ENCODE assay signal across 8 cellular contexts in the genomic region with DNA sequence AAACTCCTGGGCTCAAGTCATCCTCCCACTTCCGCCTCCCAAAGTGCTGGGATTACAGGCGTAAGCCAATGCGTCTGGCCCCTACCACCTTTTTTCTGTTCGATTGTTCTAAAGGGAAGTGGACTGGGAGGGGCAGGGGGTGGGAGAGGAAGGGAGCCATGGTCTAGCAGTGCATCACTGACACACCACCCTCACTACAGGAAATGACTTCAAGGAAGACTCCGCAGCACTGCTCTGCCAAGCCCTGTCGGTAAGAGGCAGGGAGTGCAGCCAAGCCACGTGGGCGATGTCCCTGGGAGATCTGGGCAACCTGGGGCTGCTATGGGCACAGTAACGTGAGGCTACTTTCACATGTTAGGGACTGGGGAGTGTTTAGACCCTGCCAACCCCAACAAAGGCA. TPM values are rescaled to one million over a fixed set of nuclear protein-coding genes. Genes with fewer than 3 reads are reported as not detected.
DNase-seq lines count a peak whose midpoint lies in the region; ATAC-seq and TF ChIP-seq lines count a peak whose summit lies in the region.

No MANE protein-coding gene starts in this region.

- H3K27ac ChIP-seq in PC-3 (ENCODE audit: low read length) (no peak overlapping the region), right atrium auricular region (peak overlapping the region; percentile 49 to 63)

- BruUV-seq in PC-3 (replicated peaks; lab: Mats Ljungman, UMichigan), result no TSS peak

- no peaks in the 10 kb centered on the region for H3F3A ChIP-seq in PC-3 (ENCODE audit: low read length, unreplicated experiment)

- H3K9me3 ChIP-seq in PC-3 (ENCODE audit: low read length), result no peaks in the 10 kb centered on the region
- H3K9me3 ChIP-seq in right atrium auricular region, result no peaks in the 10 kb centered on the region

- DNase-seq in CMK (ENCODE audit: low read depth) (peak; percentile 24), PC-3 (peak; percentile 33), right atrium auricular region (ENCODE audit: low spot score) (peak; percentile 76), NAMALWA (ENCODE audit: low spot score) (no peak)
- DNase-seq in activated T-helper 9 cell treated with anti-CD3 and anti-CD28 coated beads, Interleukin-2, amount 50 U/mL, for 16 hours (ENCODE audit: low read depth), result peak; percentile 41
- DNase-seq in stimulated activated CD4-positive, alpha-beta T cell treated with anti-CD3 and anti-CD28 coated beads, Interleukin-4, amount 100 ng/mL, for 48 hours (ENCODE audit: low read depth in 2 of 2), result peak; percentile 53 to 57

- POLR2A ChIA-PET in PC-3 (lab: Charles Lee; ENCODE audit: unreplicated experiment), result no interaction called here

- H3K4me3 ChIP-seq in PC-3 (ENCODE audit: low read length) (no peak overlapping the region), right atrium auricular region (no peak overlapping the region)

- intact Hi-C loops in PC-3 (cut with micrococcal nuclease), result no loop called here

- peak overlapping the region; percentile 32; the same call in 1 of the 2 replicates for H2AFZ ChIP-seq in PC-3 (ENCODE audit: low read length)

- ATAC-seq in PC-3 (peak; percentile 48; the same call in 1 of the 2 replicates), HG03342 (IDR thresholded peaks at IDR 0.05; ENCODE audit: unreplicated experiment) (no peak), HG02588 (IDR thresholded peaks at IDR 0.05; ENCODE audit: unreplicated experiment) (no peak)

- H4K20me1 ChIP-seq in PC-3 (ENCODE audit: low read length), result no peaks in the 10 kb centered on the region

- no peak overlapping the region for H3K4me2 ChIP-seq in PC-3 (ENCODE audit: low read length)

- H3K27me3 ChIP-seq in PC-3 (ENCODE audit: low read length) (peaks cover 12% of the 10 kb centered on the region), right atrium auricular region (no peaks in the 10 kb centered on the region)

- H3K4me1 ChIP-seq in PC-3 (ENCODE audit: insufficient read depth, low read length), result no peaks in the 10 kb centered on the region
- no peaks in the 10 kb centered on the region for H3K4me1 ChIP-seq in right atrium auricular region

- H3K9ac ChIP-seq in PC-3 (ENCODE audit: low read length), result no peak overlapping the region

- H3K79me2 ChIP-seq in PC-3 (ENCODE audit: low read length), result no peaks in the 10 kb centered on the region

- CTCF ChIA-PET in PC-3 (lab: Charles Lee), result no interaction called here

- H3K36me3 ChIP-seq in PC-3 (ENCODE audit: low read depth, low read length) (no peaks in the 10 kb centered on the region), right atrium auricular region (no peaks in the 10 kb centered on the region)

- TF ChIP-seq CTCF in PC-3 (conservative IDR thresholded peaks at IDR 0.05; ENCODE audit: low read depth, low read length) (no peak), right atrium auricular region (IDR thresholded peaks at IDR 0.05) (no peak)

- no peaks in the 10 kb centered on the region for H3K9me2 ChIP-seq in PC-3 (replicated peaks; ENCODE audit: low read length)

RNA-seq across cellular contexts. Expression of a gene that starts 18.0 kb away (rescaled TPM):
- total RNA-seq in PC-3 (2014; rRNA removed), result not detected in 2 replicates
- not detected for total RNA-seq in right atrium auricular region

RNA-seq across cellular contexts. Expression of a gene that starts 31.5 kb away (rescaled TPM):
- total RNA-seq in PC-3 (2014; rRNA removed) (9.2 and 12.4 TPM in 2 replicates), right atrium auricular region (10 to 100 TPM; 19.6 to 23.6 TPM)
